Comparison of ENCODE assay signal across 31 cellular contexts in the genomic region with DNA sequence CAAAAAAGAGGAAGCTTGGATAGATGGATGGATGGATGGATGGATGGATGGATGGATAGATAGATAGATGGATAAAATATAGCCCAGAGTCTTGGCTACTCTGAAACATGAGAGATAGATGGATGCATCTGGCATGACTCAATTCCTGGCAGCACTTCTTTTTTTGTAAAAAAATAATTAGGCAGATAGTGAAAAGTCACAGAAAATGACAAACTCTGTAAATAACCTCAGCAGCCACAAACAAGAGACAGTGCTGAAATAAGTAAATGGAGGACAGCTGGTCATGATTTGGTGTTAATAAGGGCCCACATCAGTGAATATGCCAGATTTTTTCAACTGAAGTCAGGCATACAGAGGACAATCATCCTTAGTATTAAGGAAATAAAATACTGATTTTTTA.
"Had no signal": no experiment of that assay in that cellular context is flagged by ENCODE, and none has a peak within 500 bp of the region (broad histone marks: within the 10 kb centered on the region; RNA-seq: fewer than 3 reads in every experiment).

No MANE protein-coding gene starts in this region.

- H3K4me3 ChIP-seq: ascending aorta, breast epithelium, cardiac muscle cell, colonic mucosa, esophagus squamous epithelium, gastroesophageal sphincter, heart right ventricle, hepatocyte had no signal

- H3K27me3 ChIP-seq: ascending aorta, breast epithelium, cardiac muscle cell, colonic mucosa, esophagus squamous epithelium, gastroesophageal sphincter, heart right ventricle had no signal

- H3K4me2 ChIP-seq: hepatocyte had no signal

- ATAC-seq: activated CD4-positive, CD25-positive, alpha-beta regulatory T cell treated with anti-CD3 and anti-CD28 coated beads, Interleukin-2, amount 50 U/mL, for 24 hours; activated CD8-positive, alpha-beta T cell treated with anti-CD3 and anti-CD28 coated beads for 36 hours; activated naive CD4-positive, alpha-beta T cell treated with anti-CD3 and anti-CD28 coated beads, Interleukin-2, amount 50 U/mL, for 72 hours; activated T-cell treated with anti-CD3 and anti-CD28 coated beads, Interleukin-2, amount 50 U/mL, for 4 hours; gastroesophageal sphincter; heart right ventricle had no signal

- H3K4me3 Mint-ChIP-seq: activated B cell treated with CpG ODN at 0.5 μM for 24 hours; activated CD8-positive, alpha-beta T cell treated with anti-CD3 and anti-CD28 coated beads for 36 hours; activated naive CD4-positive, alpha-beta T cell treated with anti-CD3 and anti-CD28 coated beads, Interleukin-2, amount 10 ng/mL, durations not matched to agents 7 days and 5 days; activated naive CD8-positive, alpha-beta T cell treated with anti-CD3 and anti-CD28 coated beads, Interleukin-2, amount 10 ng/mL, durations not matched to agents 7 days and 5 days; activated T-cell treated with anti-CD3 and anti-CD28 coated beads, Interleukin-2, amount 50 U/mL, for 4 hours; activated T-helper 1 cell treated with anti-CD3 and anti-CD28 coated beads, Interleukin-12 subunit alpha, Interleukin-12 subunit beta, Interleukin-2, Interleukin-4 antibody, amounts not matched to agents 30 ng/mL and 10 ng/mL and 1 ng/mL, durations not matched to agents 14 hours and 24 hours and 36 hours; T-helper 2 cell treated with Interferon-gamma antibody and Interleukin-4, amounts not matched to agents 5 μg/mL and 100 μg/mL, for 36 hours had no signal

- H3K4me1 Mint-ChIP-seq: activated B cell treated with CpG ODN at 0.5 μM for 24 hours; activated naive CD4-positive, alpha-beta T cell treated with anti-CD3 and anti-CD28 coated beads, Interleukin-2, amount 10 ng/mL, durations not matched to agents 7 days and 5 days; activated naive CD8-positive, alpha-beta T cell treated with anti-CD3 and anti-CD28 coated beads, Interleukin-2, amount 10 ng/mL, durations not matched to agents 7 days and 5 days had no signal

- H3K36me3 ChIP-seq: ascending aorta, breast epithelium, cardiac muscle cell, colonic mucosa, esophagus squamous epithelium, gastroesophageal sphincter, heart right ventricle, WERI-Rb-1 had no signal

- H2AFZ ChIP-seq: hepatocyte had no signal

- H3K27ac ChIP-seq: ascending aorta, breast epithelium, cardiac muscle cell, colonic mucosa, epithelial cell of prostate, esophagus squamous epithelium, gastroesophageal sphincter, heart right ventricle, hepatocyte, WERI-Rb-1 had no signal

- H3K79me2 ChIP-seq: hepatocyte had no signal

- H3K36me3 Mint-ChIP-seq: activated naive CD4-positive, alpha-beta T cell treated with anti-CD3 and anti-CD28 coated beads, Interleukin-2, amount 10 ng/mL, durations not matched to agents 7 days and 5 days; activated naive CD4-positive, alpha-beta T cell treated with anti-CD3 and anti-CD28 coated beads, Interleukin-2, amount 50 U/mL, for 72 hours; activated naive CD8-positive, alpha-beta T cell treated with anti-CD3 and anti-CD28 coated beads, Interleukin-2, amount 10 ng/mL, durations not matched to agents 7 days and 5 days; brain had no signal

- H3K4me1 ChIP-seq: ascending aorta, breast epithelium, colonic mucosa, esophagus squamous epithelium, gastroesophageal sphincter, heart right ventricle had no signal

- H3K27ac Mint-ChIP-seq: activated B cell treated with CpG ODN at 0.5 μM for 24 hours; activated CD8-positive, alpha-beta T cell treated with anti-CD3 and anti-CD28 coated beads for 36 hours; activated naive CD4-positive, alpha-beta T cell treated with anti-CD3 and anti-CD28 coated beads, Interleukin-2, amount 10 ng/mL, durations not matched to agents 7 days and 5 days; activated naive CD4-positive, alpha-beta T cell treated with anti-CD3 and anti-CD28 coated beads, Interleukin-2, amount 50 U/mL, for 72 hours; activated naive CD8-positive, alpha-beta T cell treated with anti-CD3 and anti-CD28 coated beads, Interleukin-2, amount 10 ng/mL, durations not matched to agents 7 days and 5 days; activated T-helper 1 cell treated with anti-CD3 and anti-CD28 coated beads, Interleukin-12 subunit alpha, Interleukin-12 subunit beta, Interleukin-2, Interleukin-4 antibody, amounts not matched to agents 30 ng/mL and 10 ng/mL and 1 ng/mL, durations not matched to agents 14 hours and 24 hours and 36 hours; T-helper 2 cell treated with Interferon-gamma antibody and Interleukin-4, amounts not matched to agents 5 μg/mL and 100 μg/mL, for 36 hours had no signal

- H3K9me3 Mint-ChIP-seq: activated B cell treated with CpG ODN at 0.5 μM for 24 hours; activated naive CD4-positive, alpha-beta T cell treated with anti-CD3 and anti-CD28 coated beads, Interleukin-2, amount 10 ng/mL, durations not matched to agents 7 days and 5 days; activated T-helper 1 cell treated with anti-CD3 and anti-CD28 coated beads, Interleukin-12 subunit alpha, Interleukin-12 subunit beta, Interleukin-2, Interleukin-4 antibody, amounts not matched to agents 30 ng/mL and 10 ng/mL and 1 ng/mL, durations not matched to agents 14 hours and 24 hours and 36 hours; T-helper 2 cell treated with Interferon-gamma antibody and Interleukin-4, amounts not matched to agents 5 μg/mL and 100 μg/mL, for 36 hours had no signal

- H3K9me3 ChIP-seq: ascending aorta, breast epithelium, colonic mucosa, esophagus squamous epithelium, gastroesophageal sphincter, heart right ventricle had no signal

- DNase-seq: activated B cell treated with CpG ODN at 0.5 μM for 24 hours; activated CD4-positive, alpha-beta T cell treated with anti-CD3 and anti-CD28 coated beads for 48 hours; activated CD4-positive, alpha-beta T cell treated with anti-CD3 and anti-CD28 coated beads, Interleukin-2, amount 50 U/mL, for 1 hour; activated CD4-positive, alpha-beta T cell treated with anti-CD3 and anti-CD28 coated beads, Interleukin-2, amount 50 U/mL, for 48 hours; activated CD8-positive, alpha-beta memory T cell treated with anti-CD3 and anti-CD28 coated beads for 24 hours; activated CD8-positive, alpha-beta T cell treated with anti-CD3 and anti-CD28 coated beads for 36 hours; activated gamma-delta T cell; activated naive CD4-positive, alpha-beta T cell; activated naive CD4-positive, alpha-beta T cell treated with anti-CD3 and anti-CD28 coated beads, Interleukin-2, amount 10 ng/mL, durations not matched to agents 7 days and 5 days; activated naive CD8-positive, alpha-beta T cell treated with anti-CD3 and anti-CD28 coated beads, Interleukin-2, amount 10 ng/mL, durations not matched to agents 7 days and 5 days; activated T-cell treated with anti-CD3 and anti-CD28 coated beads, Interleukin-2, amount 50 U/mL, for 4 hours; central memory CD4-positive, alpha-beta T cell; cerebellar nuclear complex; colonic mucosa; effector CD8-positive, alpha-beta T cell; esophagus squamous epithelium; foreskin melanocyte; heart right ventricle; T1000; WERI-Rb-1 had no signal

- H3K27me3 Mint-ChIP-seq: activated B cell treated with CpG ODN at 0.5 μM for 24 hours; activated CD8-positive, alpha-beta T cell treated with anti-CD3 and anti-CD28 coated beads for 36 hours; activated naive CD4-positive, alpha-beta T cell treated with anti-CD3 and anti-CD28 coated beads, Interleukin-2, amount 10 ng/mL, durations not matched to agents 7 days and 5 days; activated naive CD8-positive, alpha-beta T cell treated with anti-CD3 and anti-CD28 coated beads, Interleukin-2, amount 10 ng/mL, durations not matched to agents 7 days and 5 days had no signal
